ENCODE assay signal across 29 cellular contexts in genomic region chr5:42785756-42786155, GRCh38. TPM values are rescaled to one million over a fixed set of nuclear protein-coding genes. Genes with fewer than 3 reads are reported as not detected.
"Had no signal": no experiment of that assay in that cellular context is flagged by ENCODE, and none has a peak within 500 bp of the region (broad histone marks: within the 10 kb centered on the region; RNA-seq: fewer than 3 reads in every experiment).

No MANE protein-coding gene starts in this region.

- H3K27me3 Mint-ChIP-seq: stimulated activated memory B cell treated with anti-CD40 and anti-IgM and Interleukin-4, amounts not matched to agents 10 μg/mL and 1 μg/mL and 100 μg/mL, for 72 hours; stimulated activated naive CD8-positive, alpha-beta T cell treated with anti-CD3 and anti-CD28 coated beads, Interleukin-15, amount 100 ng/mL, for 72 hours; stimulated activated naive CD8-positive, alpha-beta T cell treated with anti-CD3 and anti-CD28 coated beads, Interleukin-15, Interleukin-2, amounts not matched to agents 100 ng/mL and 50 ng/mL, for 24 hours had no signal

- H3K36me3 Mint-ChIP-seq: stimulated activated effector memory CD8-positive, alpha-beta T cell treated with anti-CD3 and anti-CD28 coated beads, Interleukin-12 subunit alpha, Interleukin-12 subunit beta, amount 100 ng/mL, for 72 hours had no signal

- H3K27ac ChIP-seq: stomach, suprapubic skin, testis, thoracic aorta, thyroid gland, tibial artery, tibial nerve, transverse colon, upper lobe of left lung, upper lobe of right lung, uterus, vagina had no signal

- H3K27me3 ChIP-seq: stomach, suprapubic skin, testis, thyroid gland, tibial artery, tibial nerve, transverse colon, upper lobe of left lung, upper lobe of right lung, uterus, vagina had no signal

- H3K4me1 Mint-ChIP-seq: stimulated activated effector memory CD8-positive, alpha-beta T cell treated with anti-CD3 and anti-CD28 coated beads, Interleukin-12 subunit alpha, Interleukin-12 subunit beta, amount 100 ng/mL, for 72 hours; stimulated activated memory B cell treated with anti-CD40 and anti-IgM and Interleukin-4, amounts not matched to agents 10 μg/mL and 1 μg/mL and 100 μg/mL, for 72 hours; stimulated activated naive B cell treated with anti-CD40 and anti-IgM and Interleukin-4, amounts not matched to agents 10 μg/mL and 1 μg/mL and 100 μg/mL, for 72 hours; stimulated activated naive CD8-positive, alpha-beta T cell treated with anti-CD3 and anti-CD28 coated beads, Interleukin-15, amount 100 ng/mL, for 72 hours had no signal

- H3K4me1 ChIP-seq: stomach, suprapubic skin, testis, thyroid gland, tibial artery, tibial nerve, transverse colon, upper lobe of left lung, upper lobe of right lung, uterus, vagina had no signal

- ATAC-seq: stimulated activated effector memory CD8-positive, alpha-beta T cell treated with anti-CD3 and anti-CD28 coated beads, Interleukin-12 subunit alpha, Interleukin-12 subunit beta, amount 100 ng/mL, for 72 hours; stimulated activated memory B cell treated with anti-CD40 and anti-IgM and Interleukin-4, amounts not matched to agents 10 μg/mL and 1 μg/mL and 100 μg/mL, for 72 hours; stimulated activated naive B cell treated with anti-CD40 and anti-IgM and Interleukin-4, amounts not matched to agents 10 μg/mL and 1 μg/mL and 100 μg/mL, for 72 hours; stimulated activated naive CD8-positive, alpha-beta T cell treated with anti-CD3 and anti-CD28 coated beads, Interleukin-15, amount 100 ng/mL, for 72 hours; stimulated activated naive CD8-positive, alpha-beta T cell treated with anti-CD3 and anti-CD28 coated beads, Interleukin-15, Interleukin-2, amounts not matched to agents 100 U/mL and 50 U/mL, for 24 hours; upper lobe of right lung had no signal

- H3K4me3 ChIP-seq: stomach, suprapubic skin, testis, thoracic aorta, thyroid gland, tibial artery, tibial nerve, transverse colon, upper lobe of left lung, upper lobe of right lung, uterus, vagina had no signal

- H3K9me3 ChIP-seq: testis, thyroid gland had no signal

- H3K27ac Mint-ChIP-seq: stimulated activated effector memory CD8-positive, alpha-beta T cell treated with anti-CD3 and anti-CD28 coated beads, Interleukin-12 subunit alpha, Interleukin-12 subunit beta, amount 100 ng/mL, for 72 hours; stimulated activated memory B cell treated with anti-CD40 and anti-IgM and Interleukin-4, amounts not matched to agents 10 μg/mL and 1 μg/mL and 100 μg/mL, for 72 hours; stimulated activated naive B cell treated with anti-CD40 and anti-IgM and Interleukin-4, amounts not matched to agents 10 μg/mL and 1 μg/mL and 100 μg/mL, for 72 hours; stimulated activated naive CD8-positive, alpha-beta T cell treated with anti-CD3 and anti-CD28 coated beads, Interleukin-15, Interleukin-2, amounts not matched to agents 100 ng/mL and 50 ng/mL, for 24 hours; type B pancreatic cell had no signal

- DNase-seq: stimulated activated CD4-positive, alpha-beta T cell treated with anti-CD3 and anti-CD28 coated beads, Interleukin-2, amount 100 ng/mL, for 48 hours; stimulated activated CD4-positive, alpha-beta T cell treated with anti-CD3 and anti-CD28 coated beads, Interleukin-4, amount 100 ng/mL, for 1 hour; stimulated activated CD4-positive, alpha-beta T cell treated with anti-CD3 and anti-CD28 coated beads, Interleukin-4, amount 100 ng/mL, for 24 hours; stimulated activated CD4-positive, alpha-beta T cell treated with anti-CD3 and anti-CD28 coated beads, Interleukin-4, amount 100 ng/mL, for 4 hours; stimulated activated CD8-positive, alpha-beta memory T cell treated with anti-CD3 and anti-CD28 coated beads, Interleukin-4, amount 100 ng/mL, for 48 hours; stimulated activated naive B cell treated with anti-CD40 and anti-IgM and Interleukin-4, amounts not matched to agents 10 μg/mL and 1 μg/mL and 100 μg/mL, for 72 hours; stimulated activated naive CD4-positive, alpha-beta T cell; stimulated activated naive CD4-positive, alpha-beta T cell treated with Interleukin-2 at 50 U/mL for 16 hours; stimulated activated naive CD8-positive, alpha-beta T cell treated with anti-CD3 and anti-CD28 coated beads, Interleukin-15, amount 100 ng/mL, for 72 hours; stimulated activated naive CD8-positive, alpha-beta T cell treated with anti-CD3 and anti-CD28 coated beads, Interleukin-15, Interleukin-2, amounts not matched to agents 100 U/mL and 50 U/mL, for 24 hours; stomach; substantia nigra; testis; thyroid gland; tibial artery; transverse colon; trophoblast cell; upper lobe of left lung; upper lobe of right lung; uterus had no signal

- H3K36me3 ChIP-seq: stomach, suprapubic skin, thoracic aorta, thyroid gland, transverse colon, upper lobe of left lung, upper lobe of right lung, uterus, vagina had no signal

- FAIRE-seq: urothelium cell line had no signal

- H3K4me3 Mint-ChIP-seq: stimulated activated effector memory CD8-positive, alpha-beta T cell treated with anti-CD3 and anti-CD28 coated beads, Interleukin-12 subunit alpha, Interleukin-12 subunit beta, amount 100 ng/mL, for 72 hours; stimulated activated memory B cell treated with anti-CD40 and anti-IgM and Interleukin-4, amounts not matched to agents 10 μg/mL and 1 μg/mL and 100 μg/mL, for 72 hours; stimulated activated naive B cell treated with anti-CD40 and anti-IgM and Interleukin-4, amounts not matched to agents 10 μg/mL and 1 μg/mL and 100 μg/mL, for 72 hours; stimulated activated naive CD8-positive, alpha-beta T cell treated with anti-CD3 and anti-CD28 coated beads, Interleukin-15, amount 100 ng/mL, for 72 hours; stimulated activated naive CD8-positive, alpha-beta T cell treated with anti-CD3 and anti-CD28 coated beads, Interleukin-15, Interleukin-2, amounts not matched to agents 100 ng/mL and 50 ng/mL, for 24 hours; type B pancreatic cell had no signal

RNA-seq across cellular contexts. Expression of gene CCDC152, which starts 29.1 kb away (rescaled TPM):
- total RNA-seq: vagina had no signal
